ENCODE assay signal across 21 cellular contexts in genomic region chr10:20898851-20899250, GRCh38. TPM values are rescaled to one million over a fixed set of nuclear protein-coding genes. Genes with fewer than 3 reads are reported as not detected.
DNase-seq lines count a peak whose midpoint lies in the region; ATAC-seq and TF ChIP-seq lines count a peak whose summit lies in the region.
"Had no signal": no experiment of that assay in that cellular context is flagged by ENCODE, and none has a peak within 500 bp of the region (broad histone marks: within the 10 kb centered on the region; RNA-seq: fewer than 3 reads in every experiment).

No MANE protein-coding gene starts in this region.

- TF ChIP-seq CTCF in left ventricle myocardium inferior (IDR thresholded peaks at IDR 0.05; ENCODE audit: borderline replicate concordance): no peak
- no peak for TF ChIP-seq CTCF in brain microvascular endothelial cell (IDR thresholded peaks at IDR 0.05; ENCODE audit: low read depth, low read length, missing control alignments)
- no peak for TF ChIP-seq CTCF in fibroblast of villous mesenchyme (IDR thresholded peaks at IDR 0.05; ENCODE audit: insufficient read depth, low read depth, low read length)
- no peak for TF ChIP-seq CTCF in GM13976 (IDR thresholded peaks at IDR 0.05; ENCODE audit: borderline replicate concordance, control extremely low read depth, extremely low read depth, insufficient read depth, missing control alignments)

- H3K27me3 ChIP-seq in left ventricle myocardium inferior (ENCODE audit: low read depth) (no peaks in the 10 kb centered on the region), brain microvascular endothelial cell (replicated peaks) (no peaks in the 10 kb centered on the region)
- H3K27me3 ChIP-seq: BLaER1 had no signal

- DNase-seq in left ventricle myocardium inferior: no peak
- no peak for DNase-seq in left cardiac atrium
- DNase-seq in brain microvascular endothelial cell: peak; percentile 62
- peak; percentile 13 for DNase-seq in fibroblast of villous mesenchyme (ENCODE audit: low read depth)
- DNase-seq in DMS153 (lab: John Stamatoyannopoulos, UW): no peak
- no peak for DNase-seq in GM13976 (ENCODE audit: low spot score)
- DNase-seq: Calu3; CD4-positive, alpha-beta memory T cell; DMS53; EL; MV-4-11; NCI-H1694 treated with DMSO at 0.1 percent for 48 hours; NCI-H2107; NCI-H510A treated with DMSO at 0.1 percent for 48 hours; NCI-H774; SHP77 had no signal

- H3K4me3 ChIP-seq in left ventricle myocardium inferior (no peak overlapping the region), brain microvascular endothelial cell (ENCODE audit: low read depth, low read length) (no peak overlapping the region), fibroblast of villous mesenchyme (ENCODE audit: low read depth, low read length) (no peak overlapping the region)
- H3K4me3 ChIP-seq: BLaER1, GM12878, GM23338, K562 had no signal

- H3K27ac ChIP-seq in left ventricle myocardium inferior (replicated peaks) (peak overlapping the region; percentile 91), brain microvascular endothelial cell (no peak overlapping the region)
- H3K27ac ChIP-seq: BLaER1 had no signal

- peaks cover 16% of the 10 kb centered on the region for H3K4me1 ChIP-seq in left ventricle myocardium inferior
- H3K4me1 ChIP-seq: BLaER1 had no signal

- H3K36me3 ChIP-seq in left ventricle myocardium inferior: peaks cover 6% of the 10 kb centered on the region
- H3K36me3 ChIP-seq in brain microvascular endothelial cell (replicated peaks): no peaks in the 10 kb centered on the region
- H3K36me3 ChIP-seq: BLaER1 had no signal

- intact Hi-C loops in left ventricle myocardium inferior (cut with micrococcal nuclease): no loop called here
- intact Hi-C loops in left cardiac atrium (cut with DNase I): no loop called here

- ATAC-seq in left cardiac atrium (no peak), GM19395 (IDR thresholded peaks at IDR 0.05; ENCODE audit: unreplicated experiment) (no peak)
- ATAC-seq: GM12878, GM23338, K562 had no signal

- in situ Hi-C loops in brain microvascular endothelial cell (cut with HindIII; ENCODE audit: low pct_ligation_motif_present, low sequenced_read_pairs): no loop called here
- in situ Hi-C loops in GM13976 (cut with MboI; ENCODE audit: low sequenced_read_pairs, unreplicated experiment): no loop called here

- no peaks in the 10 kb centered on the region for H3K9me3 ChIP-seq in left ventricle myocardium inferior (replicated peaks)
- H3K9me3 ChIP-seq: BLaER1 had no signal

RNA-seq across cellular contexts. Expression of gene NEBL, which starts 1.7 kb away (rescaled TPM):
- 805 TPM for total RNA-seq in left ventricle myocardium inferior
- total RNA-seq in left cardiac atrium: 100 to 1,000 TPM; 386 to 506 TPM
- under 0.01 TPM in 2 replicates for total RNA-seq in fibroblast of villous mesenchyme
- total RNA-seq: CD4-positive, alpha-beta memory T cell had no signal

Comparison
In these comparisons a context has a peak if more than half of its experiments do, and no peak if none do; other contexts are left out.
1. DNase-seq: peak in brain microvascular endothelial cell (single experiment) and fibroblast of villous mesenchyme (single experiment); none in left ventricle myocardium inferior (single experiment), left cardiac atrium (single experiment), DMS153 (single experiment) and GM13976 (single experiment).
2. RNA of gene NEBL, which starts 1.7 kb away (total RNA-seq): 805 TPM in left ventricle myocardium inferior (single experiment) and 386 to 506 TPM in left cardiac atrium; under 0.01 TPM in fibroblast of villous mesenchyme; every median in the first group is over 100 times any median in the second.